1 cellular context compared by ENCODE assay signal in genomic region chr16:29925173-29925804, GRCh38.
TF ChIP-seq lines count a peak whose summit lies in the region.

No MANE protein-coding gene starts in this region.

TF ChIP-seq in IMR-90, 13 proteins besides CTCF, POLR2A, EP300 and RAD21 (continued from another document):
- TF ChIP-seq ELK1 (IDR thresholded peaks at IDR 0.05; ENCODE audit: borderline replicate concordance, low read depth, low read length) (no peak), USF2 (IDR thresholded peaks at IDR 0.05; ENCODE audit: low read depth, low read length) (no peak), BHLHE40 (IDR thresholded peaks at IDR 0.05; ENCODE audit: low read depth, low read length) (no peak), SMC3 (IDR thresholded peaks at IDR 0.05; ENCODE audit: low read depth, low read length) (no peak), RCOR1 (IDR thresholded peaks at IDR 0.05; ENCODE audit: insufficient replicate concordance, low read length) (no peak), MXI1 (IDR thresholded peaks at IDR 0.05; ENCODE audit: borderline replicate concordance, low read depth, low read length) (no peak), RFX5 (IDR thresholded peaks at IDR 0.05; ENCODE audit: low read depth, low read length) (no peak)
